In the genomic region with DNA sequence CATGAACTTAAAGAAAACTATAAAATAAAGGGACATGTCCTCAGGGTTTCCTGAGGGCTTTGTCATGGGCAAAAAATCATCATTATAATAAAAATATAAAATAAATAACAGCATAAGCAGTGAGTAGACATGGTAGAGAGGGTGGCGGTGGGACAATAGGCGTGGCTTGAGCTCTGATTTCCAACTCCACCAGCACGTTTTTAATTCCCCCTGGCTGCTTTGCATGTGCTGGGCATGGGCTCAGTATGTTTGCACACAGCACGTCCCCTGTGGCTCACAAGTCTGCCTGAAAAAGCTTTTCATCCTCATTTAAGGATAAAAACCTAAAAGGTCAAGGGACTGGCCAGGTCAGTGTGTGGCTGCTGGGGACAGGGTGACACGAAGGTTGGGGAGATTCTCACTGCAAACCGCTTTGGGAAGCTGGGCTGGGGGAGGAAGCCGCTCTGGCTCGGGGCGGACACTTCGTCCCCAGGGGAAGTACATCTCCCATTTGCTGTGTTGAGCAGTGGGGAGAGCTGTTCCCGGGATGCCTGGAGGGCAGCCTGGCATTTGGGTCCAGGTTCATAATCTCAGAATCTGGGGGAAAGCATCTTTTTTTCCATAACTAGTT, we compare ENCODE assay signal across 21 cellular contexts. TPM values are rescaled to one million over a fixed set of nuclear protein-coding genes. Genes with fewer than 3 reads are reported as not detected.
DNase-seq lines count a peak whose midpoint lies in the region; ATAC-seq, FAIRE-seq and TF ChIP-seq lines count a peak whose summit lies in the region.
"Had no signal": no experiment of that assay in that cellular context is flagged by ENCODE, and none has a peak within 500 bp of the region (broad histone marks: within the 10 kb centered on the region; RNA-seq: fewer than 3 reads in every experiment).

No MANE protein-coding gene starts in this region.

- intact Hi-C loops in CD4-positive, alpha-beta T cell (cut with DNase I, micrococcal nuclease) = loop anchor here in 1 of 2 experiments (10.0 kb wide), 2 partner anchors 488 to 1912 kb away; no protein-coding TSS in a partner anchor

- H3K4me3 Mint-ChIP-seq in astrocyte (ENCODE audit: unreplicated experiment) = no peak overlapping the region
- no peak overlapping the region for H3K4me3 Mint-ChIP-seq in CD4-positive, alpha-beta T cell
- H3K4me3 Mint-ChIP-seq: activated CD4-positive, alpha-beta memory T cell treated with anti-CD3 and anti-CD28 coated beads, Interleukin-2, amount 10 ng/mL, durations not matched to agents 7 days and 5 days; activated naive CD8-positive, alpha-beta T cell treated with anti-CD3 and anti-CD28 coated beads, Interleukin-2, amount 10 ng/mL, durations not matched to agents 7 days and 5 days; activated T-cell treated with anti-CD3 and anti-CD28 coated beads, Interleukin-2, amount 50 U/mL, for 72 hours; CD8-positive, alpha-beta T cell; naive thymus-derived CD4-positive, alpha-beta T cell; stimulated activated naive CD8-positive, alpha-beta T cell treated with anti-CD3 and anti-CD28 coated beads, Interleukin-15, Interleukin-2, amounts not matched to agents 100 ng/mL and 50 ng/mL, for 24 hours had no signal

- peaks cover 16% of the 10 kb centered on the region for H3K4me1 ChIP-seq in astrocyte (ENCODE audit: insufficient read depth, low read length)

- H3K27ac ChIP-seq in astrocyte (ENCODE audit: low read depth, low read length) = no peak overlapping the region
- no peak overlapping the region for H3K27ac ChIP-seq in CD4-positive, alpha-beta T cell (ENCODE audit: low read depth, low read length)

- CTCF ChIA-PET in CD4-positive, alpha-beta T cell (lab: Charles Lee) = no interaction called here

- ATAC-seq in GM18909 (IDR thresholded peaks at IDR 0.05; ENCODE audit: poor library complexity, unreplicated experiment) = no peak
- ATAC-seq in CD4-positive, alpha-beta T cell (ENCODE audit: poor library complexity) = no peak
- ATAC-seq: activated T-cell treated with anti-CD3 and anti-CD28 coated beads, Interleukin-2, amount 50 U/mL, for 72 hours; CD8-positive, alpha-beta T cell; naive thymus-derived CD4-positive, alpha-beta T cell had no signal

- no peak overlapping the region for H3K4me3 ChIP-seq in astrocyte (ENCODE audit: insufficient read depth, low read depth, low read length)

- POLR2A ChIA-PET in CD4-positive, alpha-beta T cell (lab: Charles Lee) = no interaction called here

- H3K27ac Mint-ChIP-seq in astrocyte (ENCODE audit: unreplicated experiment) = no peak overlapping the region
- H3K27ac Mint-ChIP-seq in CD4-positive, alpha-beta T cell = no peak overlapping the region
- H3K27ac Mint-ChIP-seq: activated CD4-positive, alpha-beta memory T cell treated with anti-CD3 and anti-CD28 coated beads, Interleukin-2, amount 10 ng/mL, durations not matched to agents 7 days and 5 days; activated naive CD8-positive, alpha-beta T cell treated with anti-CD3 and anti-CD28 coated beads, Interleukin-2, amount 10 ng/mL, durations not matched to agents 7 days and 5 days; activated T-cell treated with anti-CD3 and anti-CD28 coated beads, Interleukin-2, amount 50 U/mL, for 72 hours; CD8-positive, alpha-beta T cell; naive thymus-derived CD4-positive, alpha-beta T cell; stimulated activated naive CD8-positive, alpha-beta T cell treated with anti-CD3 and anti-CD28 coated beads, Interleukin-15, Interleukin-2, amounts not matched to agents 100 ng/mL and 50 ng/mL, for 24 hours had no signal

- peaks cover 35% of the 10 kb centered on the region for H3K27me3 Mint-ChIP-seq in astrocyte (ENCODE audit: low read depth, unreplicated experiment)
- H3K27me3 Mint-ChIP-seq in CD4-positive, alpha-beta T cell = peaks cover 47% of the 10 kb centered on the region

- TF ChIP-seq CTCF in astrocyte (IDR thresholded peaks at IDR 0.05; ENCODE audit: insufficient read depth, low read depth, low read length) = no peak
- TF ChIP-seq CTCF in CD4-positive, alpha-beta T cell (IDR thresholded peaks at IDR 0.05) = no peak

- H4K20me1 ChIP-seq in astrocyte (ENCODE audit: insufficient read depth, low read length) = no peaks in the 10 kb centered on the region

- H3K9me3 ChIP-seq in astrocyte (ENCODE audit: insufficient read depth, low read depth, low read length) = peaks cover 8% of the 10 kb centered on the region
- H3K9me3 ChIP-seq in CD4-positive, alpha-beta T cell (ENCODE audit: control insufficient read depth, low read length) = peaks cover 8% of the 10 kb centered on the region

- H3K9ac ChIP-seq in astrocyte (ENCODE audit: low read length) = peak overlapping the region; percentile 39

- no peaks in the 10 kb centered on the region for H3K36me3 ChIP-seq in astrocyte (ENCODE audit: insufficient read depth, low read length)

- peak overlapping the region; percentile 49 for H2AFZ ChIP-seq in astrocyte (ENCODE audit: low read depth, low read length)

- peak; percentile 24 for DNase-seq in ELF-1 (ENCODE audit: low read depth, low spot score)
- DNase-seq in M059J (ENCODE audit: low read depth) = peak; percentile 42
- DNase-seq in astrocyte (ENCODE audit: low read depth) = no peak
- DNase-seq in myocyte (ENCODE audit: low read depth) = peak; percentile 3
- DNase-seq in effector CD4-positive, alpha-beta T cell = no peak
- DNase-seq in activated naive CD4-positive, alpha-beta T cell treated with Interleukin-2 at 50 U/mL for 16 hours = no peak
- no peak for DNase-seq in CD4-positive, alpha-beta T cell
- DNase-seq: activated CD4-positive, alpha-beta memory T cell treated with anti-CD3 and anti-CD28 coated beads, Interleukin-2, amount 10 ng/mL, durations not matched to agents 7 days and 5 days; activated naive CD8-positive, alpha-beta T cell treated with anti-CD3 and anti-CD28 coated beads, Interleukin-2, amount 10 ng/mL, durations not matched to agents 7 days and 5 days; activated T-cell treated with anti-CD3 and anti-CD28 coated beads, Interleukin-2, amount 50 U/mL, for 72 hours; caudate nucleus; CD8-positive, alpha-beta T cell; DMS79 treated with DMSO at 0.1 percent for 48 hours; naive thymus-derived CD4-positive, alpha-beta T cell; NCI-H1694 treated with DMSO at 0.1 percent for 48 hours; NCI-H524 had no signal

- peaks cover 22% of the 10 kb centered on the region for H3K27me3 ChIP-seq in astrocyte (ENCODE audit: insufficient read depth, low read length)
- H3K27me3 ChIP-seq in CD4-positive, alpha-beta T cell (ENCODE audit: control insufficient read depth, insufficient read depth, low read length) = peaks cover 22% of the 10 kb centered on the region

- peak overlapping the region; percentile 73 for H3K4me2 ChIP-seq in astrocyte (ENCODE audit: low read length)

- H3K79me2 ChIP-seq in astrocyte (ENCODE audit: insufficient read depth, low read length) = no peaks in the 10 kb centered on the region

- H3K36me3 Mint-ChIP-seq in astrocyte (ENCODE audit: low read depth, unreplicated experiment) = no peaks in the 10 kb centered on the region
- no peaks in the 10 kb centered on the region for H3K36me3 Mint-ChIP-seq in CD4-positive, alpha-beta T cell (ENCODE audit: low read depth)
- H3K36me3 Mint-ChIP-seq: activated naive CD8-positive, alpha-beta T cell treated with anti-CD3 and anti-CD28 coated beads, Interleukin-2, amount 10 ng/mL, durations not matched to agents 7 days and 5 days had no signal

- peaks cover 3% of the 10 kb centered on the region for H3K4me1 Mint-ChIP-seq in astrocyte (ENCODE audit: low read depth, unreplicated experiment)
- H3K4me1 Mint-ChIP-seq in CD4-positive, alpha-beta T cell (ENCODE audit: low read depth) = no peaks in the 10 kb centered on the region
- H3K4me1 Mint-ChIP-seq: activated CD4-positive, alpha-beta memory T cell treated with anti-CD3 and anti-CD28 coated beads, Interleukin-2, amount 10 ng/mL, durations not matched to agents 7 days and 5 days; activated naive CD8-positive, alpha-beta T cell treated with anti-CD3 and anti-CD28 coated beads, Interleukin-2, amount 10 ng/mL, durations not matched to agents 7 days and 5 days had no signal

- peaks cover 8% of the 10 kb centered on the region for H3K9me3 Mint-ChIP-seq in astrocyte (ENCODE audit: unreplicated experiment)
- H3K9me3 Mint-ChIP-seq in CD4-positive, alpha-beta T cell = peaks cover 3% of the 10 kb centered on the region

- no peak for FAIRE-seq in astrocyte (lab: Jason Lieb, UNC)

RNA-seq across cellular contexts. Expression of gene NKX2-5, which starts 32.6 kb away (rescaled TPM):
- total RNA-seq in M059J (2014; rRNA removed; shearing (Covaris generic)) = not detected in 2 replicates
- total RNA-seq in astrocyte = 0.26 and 0.59 TPM in 2 replicates
- not detected in 2 replicates for total RNA-seq in myocyte
- polyA plus RNA-seq in myocyte (2012) = 0.09 TPM
- not detected for total RNA-seq in CD4-positive, alpha-beta T cell
- total RNA-seq: activated CD4-positive, alpha-beta memory T cell treated with anti-CD3 and anti-CD28 coated beads, Interleukin-2, amount 10 ng/mL, durations not matched to agents 7 days and 5 days; activated naive CD8-positive, alpha-beta T cell treated with anti-CD3 and anti-CD28 coated beads, Interleukin-2, amount 10 ng/mL, durations not matched to agents 7 days and 5 days; CD8-positive, alpha-beta T cell; lower leg skin; naive thymus-derived CD4-positive, alpha-beta T cell; posterior vena cava; urinary bladder had no signal
- polyA plus RNA-seq: naive thymus-derived CD4-positive, alpha-beta T cell; urinary bladder had no signal

RNA-seq across cellular contexts. Expression of gene BNIP1, which starts 58.0 kb away (rescaled TPM):
- total RNA-seq in M059J (2014; rRNA removed; shearing (Covaris generic)) = 24.6 and 31.4 TPM in 2 replicates
- total RNA-seq in astrocyte = 10.4 and 13.2 TPM in 2 replicates
- total RNA-seq in myocyte = 9.9 and 15.2 TPM in 2 replicates
- 14.9 TPM for polyA plus RNA-seq in myocyte (2012)
- 10 to 100 TPM; 22.5 to 24.4 TPM for total RNA-seq in CD4-positive, alpha-beta T cell

Comparison
In these comparisons a context has a peak if more than half of its experiments do, and no peak if none do; other contexts are left out.
1. DNase-seq: peak in ELF-1 (single experiment), M059J (single experiment) and myocyte (single experiment); none in astrocyte (single experiment), effector CD4-positive, alpha-beta T cell (single experiment), activated naive CD4-positive, alpha-beta T cell treated with Interleukin-2 at 50 U/mL for 16 hours (single experiment) and CD4-positive, alpha-beta T cell (0 of 10).